29 cellular contexts compared by ENCODE assay signal in genomic region chr5:83007755-83008154, GRCh38.
"Had no signal": no experiment of that assay in that cellular context is flagged by ENCODE, and none has a peak within 500 bp of the region (broad histone marks: within the 10 kb centered on the region; RNA-seq: fewer than 3 reads in every experiment).

No MANE protein-coding gene starts in this region.

- H3K9me3 ChIP-seq: ovary, psoas muscle, right lobe of liver, sigmoid colon, stomach, thoracic aorta, thyroid gland, tibial nerve, upper lobe of left lung, vagina had no signal

- H3K4me3 Mint-ChIP-seq: natural killer cell treated with Interleukin-12 subunit alpha and Interleukin-12 subunit beta and Interleukin-15 and Interleukin-18, amount 100 ng/mL, for 72 hours; nephron progenitor cell; neural progenitor cell; stimulated activated effector memory CD8-positive, alpha-beta T cell treated with anti-CD3 and anti-CD28 coated beads, Interleukin-12 subunit alpha, Interleukin-12 subunit beta, amount 100 ng/mL, for 72 hours; stimulated activated naive B cell treated with anti-CD40 and anti-IgM and Interleukin-4, amounts not matched to agents 10 μg/mL and 1 μg/mL and 100 μg/mL, for 72 hours; stimulated activated naive CD8-positive, alpha-beta T cell treated with anti-CD3 and anti-CD28 coated beads, Interleukin-15, Interleukin-2, amounts not matched to agents 100 ng/mL and 50 ng/mL, for 24 hours had no signal

- H3K4me2 ChIP-seq: neural progenitor cell had no signal

- H3K9me3 Mint-ChIP-seq: natural killer cell treated with Interleukin-12 subunit alpha and Interleukin-12 subunit beta and Interleukin-15 and Interleukin-18, amount 100 ng/mL, for 72 hours; stimulated activated effector memory CD8-positive, alpha-beta T cell treated with anti-CD3 and anti-CD28 coated beads, Interleukin-12 subunit alpha, Interleukin-12 subunit beta, amount 100 ng/mL, for 72 hours; stimulated activated naive CD8-positive, alpha-beta T cell treated with anti-CD3 and anti-CD28 coated beads, Interleukin-15, Interleukin-2, amounts not matched to agents 100 ng/mL and 50 ng/mL, for 24 hours had no signal

- H3K4me1 Mint-ChIP-seq: stimulated activated effector memory CD8-positive, alpha-beta T cell treated with anti-CD3 and anti-CD28 coated beads, Interleukin-12 subunit alpha, Interleukin-12 subunit beta, amount 100 ng/mL, for 72 hours had no signal

- H2AFZ ChIP-seq: neural progenitor cell, parathyroid adenoma had no signal

- H3K27me3 Mint-ChIP-seq: progenitor cell of endocrine pancreas had no signal

- H3K27ac Mint-ChIP-seq: natural killer cell treated with Interleukin-12 subunit alpha and Interleukin-12 subunit beta and Interleukin-15 and Interleukin-18, amount 100 ng/mL, for 72 hours; nephron progenitor cell; neural progenitor cell; progenitor cell of endocrine pancreas; stimulated activated effector memory CD8-positive, alpha-beta T cell treated with anti-CD3 and anti-CD28 coated beads, Interleukin-12 subunit alpha, Interleukin-12 subunit beta, amount 100 ng/mL, for 72 hours; stimulated activated naive B cell treated with anti-CD40 and anti-IgM and Interleukin-4, amounts not matched to agents 10 μg/mL and 1 μg/mL and 100 μg/mL, for 72 hours; stimulated activated naive CD8-positive, alpha-beta T cell treated with anti-CD3 and anti-CD28 coated beads, Interleukin-15, Interleukin-2, amounts not matched to agents 100 ng/mL and 50 ng/mL, for 24 hours had no signal

- H3K79me2 ChIP-seq: parathyroid adenoma had no signal

- FAIRE-seq: small intestine, urothelium cell line had no signal

- H3K4me3 ChIP-seq: neural progenitor cell, ovary, psoas muscle, right lobe of liver, sigmoid colon, stomach, thoracic aorta, thyroid gland, tibial nerve, upper lobe of left lung, vagina had no signal

- ATAC-seq: natural killer cell treated with Interleukin-12 subunit alpha and Interleukin-12 subunit beta and Interleukin-15 and Interleukin-18, amount 100 ng/mL, for 72 hours; psoas muscle; right cardiac atrium; right lobe of liver; stimulated activated effector memory CD8-positive, alpha-beta T cell treated with anti-CD3 and anti-CD28 coated beads, Interleukin-12 subunit alpha, Interleukin-12 subunit beta, amount 100 ng/mL, for 72 hours; stimulated activated naive B cell treated with anti-CD40 and anti-IgM and Interleukin-4, amounts not matched to agents 10 μg/mL and 1 μg/mL and 100 μg/mL, for 72 hours had no signal

- H3K27ac ChIP-seq: neural progenitor cell, ovary, parathyroid adenoma, psoas muscle, right lobe of liver, sigmoid colon, stomach, thoracic aorta, thyroid gland, tibial nerve, upper lobe of left lung, vagina had no signal

- H3K27me3 ChIP-seq: neural progenitor cell, ovary, right lobe of liver, sigmoid colon, stomach, thyroid gland, tibial nerve, upper lobe of left lung, vagina had no signal

- DNase-seq: nephron progenitor cell; occipital lobe; ovary; posterior cingulate gyrus; psoas muscle; right cardiac atrium; right lobe of liver; sigmoid colon; small intestine; stimulated activated CD4-positive, alpha-beta T cell treated with anti-CD3 and anti-CD28 coated beads, Interleukin-15, amount 100 ng/mL, for 24 hours; stimulated activated CD4-positive, alpha-beta T cell treated with anti-CD3 and anti-CD28 coated beads, Interleukin-2, amount 100 ng/mL, for 24 hours; stimulated activated CD4-positive, alpha-beta T cell treated with anti-CD3 and anti-CD28 coated beads, Interleukin-2, amount 100 ng/mL, for 48 hours; stimulated activated CD4-positive, alpha-beta T cell treated with anti-CD3 and anti-CD28 coated beads, Interleukin-4, amount 100 ng/mL, for 24 hours; stimulated activated naive B cell treated with anti-CD40 and anti-IgM and Interleukin-4, amounts not matched to agents 10 μg/mL and 1 μg/mL and 100 μg/mL, for 72 hours; stimulated activated naive CD4-positive, alpha-beta T cell treated with Interleukin-2 at 50 U/mL for 16 hours; stomach; thyroid gland; trophoblast cell; upper lobe of left lung had no signal

- H3K36me3 ChIP-seq: neural progenitor cell, ovary, right lobe of liver, sigmoid colon, stomach, thoracic aorta, thyroid gland, tibial nerve, upper lobe of left lung, vagina had no signal

- H3K9ac ChIP-seq: neural progenitor cell, parathyroid adenoma had no signal

- H3K4me1 ChIP-seq: parathyroid adenoma, psoas muscle, right lobe of liver, sigmoid colon, stomach, thyroid gland, tibial nerve, upper lobe of left lung, vagina had no signal

- H3K36me3 Mint-ChIP-seq: natural killer cell treated with Interleukin-12 subunit alpha and Interleukin-12 subunit beta and Interleukin-15 and Interleukin-18, amount 100 ng/mL, for 72 hours; neural progenitor cell; stimulated activated effector memory CD8-positive, alpha-beta T cell treated with anti-CD3 and anti-CD28 coated beads, Interleukin-12 subunit alpha, Interleukin-12 subunit beta, amount 100 ng/mL, for 72 hours; stimulated activated naive B cell treated with anti-CD40 and anti-IgM and Interleukin-4, amounts not matched to agents 10 μg/mL and 1 μg/mL and 100 μg/mL, for 72 hours had no signal
